In the genomic region with DNA sequence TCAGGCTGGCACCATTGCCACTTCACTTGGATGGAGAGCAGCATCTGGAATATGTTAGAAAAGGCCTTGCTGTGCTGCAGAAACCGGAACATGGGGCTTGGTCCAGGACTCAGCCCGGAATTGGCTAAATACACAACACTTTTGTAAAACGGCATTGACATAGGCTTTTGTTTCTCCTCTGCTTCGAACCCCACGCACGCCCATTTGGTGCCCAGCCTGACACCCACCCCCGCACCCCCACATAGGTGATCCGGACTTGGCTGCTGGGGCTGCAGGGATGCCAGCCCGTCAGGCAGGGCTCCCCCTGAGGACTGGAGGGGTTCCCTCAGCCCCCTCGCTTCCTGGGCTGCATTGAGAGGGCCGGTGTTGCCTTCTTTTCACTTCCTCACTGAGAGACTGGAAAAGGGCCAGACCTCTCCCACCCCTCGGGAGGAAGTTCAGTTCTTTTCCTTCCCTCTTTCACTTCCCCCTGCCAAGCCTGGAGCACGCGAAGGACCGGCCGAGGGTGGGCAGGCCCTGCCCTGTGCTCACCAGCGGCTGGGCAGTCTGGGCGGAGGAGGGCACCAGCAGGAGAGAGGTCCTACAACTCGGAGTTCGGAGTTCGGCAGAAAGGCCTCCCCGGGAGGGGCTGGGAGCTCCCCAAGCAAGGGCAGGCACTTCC, we compare ENCODE assay signal across 12 cellular contexts. TPM values are rescaled to one million over a fixed set of nuclear protein-coding genes. Genes with fewer than 3 reads are reported as not detected.
DNase-seq lines count a peak whose midpoint lies in the region; ATAC-seq, FAIRE-seq and TF ChIP-seq lines count a peak whose summit lies in the region.
"Had no signal": no experiment of that assay in that cellular context is flagged by ENCODE, and none has a peak within 500 bp of the region (broad histone marks: within the 10 kb centered on the region; RNA-seq: fewer than 3 reads in every experiment).

No MANE protein-coding gene starts in this region.

- H3K4ac ChIP-seq in H1 (replicated peaks; ENCODE audit: insufficient read length, low read depth, low read length) = no peak overlapping the region

- peaks cover 5% of the 10 kb centered on the region for H3K23me2 ChIP-seq in H1 (ENCODE audit: low read depth, low read length)

- POLR2A ChIA-PET in H1 (lab: Charles Lee; ENCODE audit: partially characterized antibody) = no interaction called here

- H3K9ac ChIP-seq in H1 (replicated peaks in 1 of 4; ENCODE audit: extremely low read depth in 1 of 4, low read depth in 3 of 4, low read length in 3 of 4) = no peak overlapping the region
- H3K9ac ChIP-seq: SK-N-SH had no signal

- H4K20me1 ChIP-seq in H1 (replicated peaks in 1 of 2; ENCODE audit: control insufficient read depth in 1 of 2, insufficient read depth in 2 of 2, low read length in 2 of 2) = peaks cover 0 to 3% of the 10 kb centered on the region in 2 experiments

- no peak overlapping the region for H3K23ac ChIP-seq in H1 (ENCODE audit: insufficient read length)

- no peak overlapping the region for H3K4me2 ChIP-seq in H1 (ENCODE audit: insufficient read depth in 1 of 2, low read depth in 2 of 2, low read length in 2 of 2)
- H3K4me2 ChIP-seq: SK-N-SH had no signal

- H4K5ac ChIP-seq in H1 (ENCODE audit: insufficient read length, low read depth, low read length) = no peak overlapping the region

- H3K27me3 ChIP-seq in H1 (replicated peaks in 1 of 4; ENCODE audit: control insufficient read depth in 3 of 4, extremely low read depth in 1 of 4, insufficient read depth in 3 of 4, low read length in 3 of 4) (no peaks in the 10 kb centered on the region; a peak in 1 of 7 replicates), thyroid gland (no peaks in the 10 kb centered on the region)

- H2BK120ac ChIP-seq in H1 (replicated peaks; ENCODE audit: low read depth, low read length) = no peak overlapping the region

- H2BK20ac ChIP-seq in H1 (ENCODE audit: low read length) = no peak overlapping the region

- CTCF ChIA-PET in H1 (lab: Charles Lee; ENCODE audit: partially characterized antibody) = interaction anchor here (1.3 to 6.1 kb wide), 3 partner anchors 12 to 127 kb away, joined by 4 to 29 read pairs (median 5); no protein-coding TSS in a partner anchor

- no peak for FAIRE-seq in H1 (lab: Jason Lieb, UNC)
- FAIRE-seq: G401.6 had no signal

- WGBS in H1 (ENCODE audit: extremely low coverage in 1 of 2, insufficient coverage in 1 of 2, insufficient read length in 1 of 2, insufficient replicate concordance in 2 of 2, low coverage in 1 of 2, low lambda C conversion rate in 2 of 2, missing lambda C conversion rate in 1 of 2), 2 experiments = 82% methylated on average over 20 of the region's 22 CpGs; no CpG with 5 or more reads in 1 of the 2 experiments
- 23 to 58% methylated on average over 18 to 21 of the region's 22 CpGs for WGBS in thyroid gland, 2 donors

- H3K14ac ChIP-seq in H1 (ENCODE audit: insufficient read length) = no peak overlapping the region

- H3K18ac ChIP-seq in H1 (ENCODE audit: extremely low read depth, low read length) = no peak overlapping the region; the same call in 1 of the 2 replicates

- H4K91ac ChIP-seq in H1 (replicated peaks; ENCODE audit: insufficient read length, low read length) = peak overlapping the region; percentile 26

- ATAC-seq in HG02678 (IDR thresholded peaks at IDR 0.05; ENCODE audit: unreplicated experiment) (no peak), GM19455 (IDR thresholded peaks at IDR 0.05; ENCODE audit: unreplicated experiment) (no peak)

- H3K9me3 ChIP-seq in H1 (ENCODE audit: insufficient read depth in 2 of 2, low read depth in 1 of 2, low read length in 1 of 2) (no peaks in the 10 kb centered on the region), thyroid gland (no peaks in the 10 kb centered on the region)
- H3K9me3 ChIP-seq: SK-N-SH had no signal

- H3K4me1 ChIP-seq in H1 (replicated peaks in 1 of 4; ENCODE audit: control insufficient read depth in 3 of 4, insufficient read depth in 4 of 4, low read length in 3 of 4) (peaks cover 0 to 5% (median 0%) of the 10 kb centered on the region in 4 experiments; a peak in 2 of 7 replicates), thyroid gland (peaks cover 0 to 9% of the 10 kb centered on the region in 2 donors)

- DNase-seq in NOMO-1 treated with DMSO at 0.1 percent for 48 hours (lab: John Stamatoyannopoulos, UW; ENCODE audit: unreplicated experiment) (peak; percentile 79), H1 (ENCODE audit: low read depth in 1 of 2, low spot score in 2 of 2) (peak in 1 of 2 experiments; percentile 50), midbrain (lab: John Stamatoyannopoulos, UW) (peak; percentile 84), thyroid gland (no peak), NCI-H510A treated with DMSO at 0.1 percent for 48 hours (lab: John Stamatoyannopoulos, UW) (no peak)
- DNase-seq in stimulated activated naive CD4-positive, alpha-beta T cell (lab: John Stamatoyannopoulos, UW) = no peak
- DNase-seq: naive B cell, NCI-H2029, SK-N-SH had no signal

- H2BK12ac ChIP-seq in H1 (ENCODE audit: low read depth, low read length) = no peak overlapping the region

- peak overlapping the region; percentile 57; the same call in 1 of the 2 replicates for H4K8ac ChIP-seq in H1 (ENCODE audit: extremely low read depth, insufficient read depth, low read length)

- no peak overlapping the region for H2BK5ac ChIP-seq in H1 (ENCODE audit: low read depth, low read length)

- no peak overlapping the region for H2AFZ ChIP-seq in H1 (ENCODE audit: low read length)

- no peak overlapping the region for H2BK15ac ChIP-seq in H1 (ENCODE audit: low read length)

- H3K27ac ChIP-seq in H1 (ENCODE audit: low read depth, low read length) = no peak overlapping the region
- peak overlapping the region; percentile 6 to 54 (median 45) for H3K27ac ChIP-seq in thyroid gland

- intact Hi-C loops in thyroid gland (cut with DNase I) = no loop called here

- TF ChIP-seq POLR2A in H1 (IDR thresholded peaks at IDR 0.05; ENCODE audit: control extremely low read depth in 1 of 2, low read depth in 2 of 2, low read length in 2 of 2) (no peak), thyroid gland (IDR thresholded peaks at IDR 0.05) (no peak)

- no peak overlapping the region for H2AK5ac ChIP-seq in H1 (ENCODE audit: low read depth, low read length)

- no peaks in the 10 kb centered on the region for H3K79me1 ChIP-seq in H1 (ENCODE audit: low read depth, low read length)

- no peaks in the 10 kb centered on the region for H3K79me2 ChIP-seq in H1 (ENCODE audit: control insufficient read depth in 1 of 2, insufficient read depth in 2 of 2, low read length in 2 of 2)

- H3K36me3 ChIP-seq in H1 (ENCODE audit: control insufficient read depth in 2 of 4, insufficient read depth in 4 of 4, low read length in 3 of 4) (no peaks in the 10 kb centered on the region), thyroid gland (no peaks in the 10 kb centered on the region)

- TF ChIP-seq EP300 in H1 (IDR thresholded peaks at IDR 0.05; ENCODE audit: borderline replicate concordance in 1 of 2, low read depth in 2 of 2, low read length in 2 of 2) = no peak

- no peak overlapping the region for H3K4me3 ChIP-seq in H1 (ENCODE audit: extremely low read depth in 1 of 4, insufficient read depth in 2 of 4, low read depth in 3 of 4, low read length in 4 of 4)
- H3K4me3 ChIP-seq in thyroid gland (replicated peaks in 1 of 3) = no peak overlapping the region

- no peak for TF ChIP-seq CTCF in H1 (IDR thresholded peaks at IDR 0.05; ENCODE audit: control extremely low read depth in 1 of 3, insufficient read depth in 1 of 3, low read depth in 1 of 3, low read length in 3 of 3)
- TF ChIP-seq CTCF in thyroid gland (IDR thresholded peaks at IDR 0.05) = no peak

- TF ChIP-seq RAD21 in H1 (IDR thresholded peaks at IDR 0.05 in 1 of 2, conservative IDR thresholded peaks at IDR 0.05 in 1 of 2; ENCODE audit: low read depth in 2 of 2, low read length in 2 of 2) = no peak

- no peak overlapping the region for H3K56ac ChIP-seq in H1 (replicated peaks; ENCODE audit: insufficient read length, low read depth, low read length)

TF ChIP-seq in H1, 55 proteins besides CTCF, POLR2A, EP300 and RAD21 (continues in another document):
- no peak for TF ChIP-seq SP2 (IDR thresholded peaks at IDR 0.05; ENCODE audit: low read length)

RNA-seq across cellular contexts. Expression of gene CST3, which starts 17.9 kb away (rescaled TPM):
- total RNA-seq in H1 (2021; fragmentation: NEBNext Ultra II Directional; extraction: Animal tissue kit (Norgen Biotek cat#: 25700)) = 53.2 and 58.1 TPM in 2 replicates
- polyA plus RNA-seq in H1 (2011; rRNA removed) = 184 and 185 TPM in 2 replicates
- polyA plus RNA-seq in H1 (2011; cell fraction: cytosol; rRNA removed) = 84.3 TPM
- 66.5 TPM for polyA plus RNA-seq in H1 (2011; cell fraction: nucleus; rRNA removed)
- polyA plus RNA-seq in H1 (2012, experiment 1 of 2) = 61.6 to 108 TPM (median 99.6 TPM) in 4 replicates
- polyA plus RNA-seq in H1 (2012, experiment 2 of 2) = 128 TPM
- 68.4 TPM for polyA plus RNA-seq in H1 (2013, experiment 1 of 2)
- 77.9 TPM for polyA plus RNA-seq in H1 (2013, experiment 2 of 2)
- 35.0 and 38.7 TPM in 2 replicates for polyA minus RNA-seq in H1 (2011; rRNA and poly(A)+ RNA removed)
- polyA minus RNA-seq in H1 (2011; cell fraction: cytosol; rRNA and poly(A)+ RNA removed) = 54.3 TPM
- 21.1 TPM for polyA minus RNA-seq in H1 (2011; cell fraction: nucleus; rRNA and poly(A)+ RNA removed)
- 1,000 to 10,000 TPM in 2 of 4 donors, 100 to 1,000 TPM in 2; 638 to 1,425 (median 898) TPM for total RNA-seq in thyroid gland

RNA-seq across cellular contexts. Expression of gene CST4, which starts 33.2 kb away (rescaled TPM):
- total RNA-seq in H1 (2021; fragmentation: NEBNext Ultra II Directional; extraction: Animal tissue kit (Norgen Biotek cat#: 25700)) = not detected in 2 replicates
- not detected in 2 replicates for polyA plus RNA-seq in H1 (2011; rRNA removed)
- polyA plus RNA-seq in H1 (2011; cell fraction: cytosol; rRNA removed) = 0.12 TPM
- not detected for polyA plus RNA-seq in H1 (2011; cell fraction: nucleus; rRNA removed)
- 1.0 TPM in 1 of 4 replicates, not detected in the others for polyA plus RNA-seq in H1 (2012, experiment 1 of 2)
- 0.59 TPM for polyA plus RNA-seq in H1 (2012, experiment 2 of 2)
- polyA plus RNA-seq in H1 (2013, experiment 1 of 2) = not detected
- 0.18 TPM for polyA plus RNA-seq in H1 (2013, experiment 2 of 2)
- not detected in 2 replicates for polyA minus RNA-seq in H1 (2011; rRNA and poly(A)+ RNA removed)
- polyA minus RNA-seq in H1 (2011; cell fraction: cytosol; rRNA and poly(A)+ RNA removed) = not detected
- polyA minus RNA-seq in H1 (2011; cell fraction: nucleus; rRNA and poly(A)+ RNA removed) = not detected
- 10 to 100 TPM in 1 of 4 donors, 1 to 10 TPM in 1, under 1 TPM in 1, not detected in 1; 0.89 to 13.8 (median 3.0) TPM for total RNA-seq in thyroid gland
- polyA plus RNA-seq: SK-N-SH had no signal

RNA-seq across cellular contexts. Expression of gene CST9, which starts 50.0 kb away (rescaled TPM):
- 0.19 TPM in 1 of 2 replicates, not detected in the other for total RNA-seq in H1 (2021; fragmentation: NEBNext Ultra II Directional; extraction: Animal tissue kit (Norgen Biotek cat#: 25700))
- polyA plus RNA-seq in H1 (2011; rRNA removed) = 0.05 and 0.08 TPM in 2 replicates
- 0.09 TPM for polyA plus RNA-seq in H1 (2011; cell fraction: cytosol; rRNA removed)
- polyA plus RNA-seq in H1 (2011; cell fraction: nucleus; rRNA removed) = 0.13 TPM
- polyA plus RNA-seq in H1 (2012, experiment 1 of 2) = not detected in 4 replicates
- polyA plus RNA-seq in H1 (2012, experiment 2 of 2) = not detected
- not detected for polyA plus RNA-seq in H1 (2013, experiment 1 of 2)
- not detected for polyA plus RNA-seq in H1 (2013, experiment 2 of 2)
- polyA minus RNA-seq in H1 (2011; rRNA and poly(A)+ RNA removed) = 0.09 TPM in 1 of 2 replicates, not detected in the other
- polyA minus RNA-seq in H1 (2011; cell fraction: cytosol; rRNA and poly(A)+ RNA removed) = not detected
- not detected for polyA minus RNA-seq in H1 (2011; cell fraction: nucleus; rRNA and poly(A)+ RNA removed)
- not detected for total RNA-seq in thyroid gland
- polyA plus RNA-seq: SK-N-SH had no signal

Comparison
In these comparisons a context has a peak if more than half of its experiments do, and no peak if none do; other contexts are left out.
1. DNase-seq: peak in NOMO-1 treated with DMSO at 0.1 percent for 48 hours (single experiment) and midbrain (single experiment); none in thyroid gland (0 of 2), NCI-H510A treated with DMSO at 0.1 percent for 48 hours (single experiment) and stimulated activated naive CD4-positive, alpha-beta T cell (0 of 6).
2. RNA of gene CST3, which starts 17.9 kb away (total RNA-seq): 638 to 1,425 TPM in thyroid gland; 53.2 to 58.1 TPM in H1; every median in the first group is over 10 times any median in the second.